In genomic region chr11:124920870-124921609, GRCh38 we compare ENCODE assay signal across 8 cellular contexts. TPM values are rescaled to one million over a fixed set of nuclear protein-coding genes. Genes with fewer than 3 reads are reported as not detected.
A peak's percentile ranks its signal among the peaks of the same experiment; 100 is the strongest.
DNase-seq lines count a peak whose midpoint lies in the region; ATAC-seq and TF ChIP-seq lines count a peak whose summit lies in the region.

No MANE protein-coding gene starts in this region.

- H3K36me3 ChIP-seq in left lung: no peaks in the 10 kb centered on the region

- H3K36me3 Mint-ChIP-seq in dendritic cell treated with granulocyte-macrophage colony-stimulating factor and Interleukin-4, amounts not matched to agents 40 ng/mL and 50 ng/mL, for 4 days (ENCODE audit: low read depth): no peaks in the 10 kb centered on the region

- H3K4me1 ChIP-seq in left lung: peaks cover 0 to 11% of the 10 kb centered on the region in 2 donors

- DNase-seq in COLO668 (lab: John Stamatoyannopoulos, UW; ENCODE audit: unreplicated experiment) (peak; percentile 65), left lung (peak; percentile 72 to 89), cerebellum (ENCODE audit: low spot score) (no peak)
- DNase-seq in activated CD4-positive, alpha-beta T cell treated with anti-CD3 and anti-CD28 coated beads for 48 hours: peak; percentile 81
- peak; percentile 78 to 82 for DNase-seq in stimulated activated CD4-positive, alpha-beta T cell treated with anti-CD3 and anti-CD28 coated beads, Interleukin-4, amount 100 ng/mL, for 4 hours

- peak overlapping the region; percentile 47 for H3K4me3 Mint-ChIP-seq in dendritic cell treated with granulocyte-macrophage colony-stimulating factor and Interleukin-4, amounts not matched to agents 40 ng/mL and 50 ng/mL, for 4 days

- H3K9me3 ChIP-seq in left lung: no peaks in the 10 kb centered on the region

- intact Hi-C loops in dendritic cell treated with granulocyte-macrophage colony-stimulating factor and Interleukin-4, amounts not matched to agents 40 ng/mL and 50 ng/mL, for 4 days (cut with micrococcal nuclease): no loop called here
- intact Hi-C loops in left lung (cut with DNase I): no loop called here

- no peaks in the 10 kb centered on the region for H3K9me3 Mint-ChIP-seq in dendritic cell treated with granulocyte-macrophage colony-stimulating factor and Interleukin-4, amounts not matched to agents 40 ng/mL and 50 ng/mL, for 4 days

- peaks cover 7 to 24% of the 10 kb centered on the region in 2 donors for H3K27me3 ChIP-seq in left lung

- H3K27ac Mint-ChIP-seq in dendritic cell treated with granulocyte-macrophage colony-stimulating factor and Interleukin-4, amounts not matched to agents 40 ng/mL and 50 ng/mL, for 4 days: no peak overlapping the region

- ATAC-seq in HG03342 (IDR thresholded peaks at IDR 0.05; ENCODE audit: unreplicated experiment): peak; percentile 67
- ATAC-seq in left lung: peak; percentile 71
- no peak for ATAC-seq in HG03520 (IDR thresholded peaks at IDR 0.05; ENCODE audit: unreplicated experiment)

- peaks cover 36% of the 10 kb centered on the region for H3K27me3 Mint-ChIP-seq in dendritic cell treated with granulocyte-macrophage colony-stimulating factor and Interleukin-4, amounts not matched to agents 40 ng/mL and 50 ng/mL, for 4 days

- no peaks in the 10 kb centered on the region for H3K4me1 Mint-ChIP-seq in dendritic cell treated with granulocyte-macrophage colony-stimulating factor and Interleukin-4, amounts not matched to agents 40 ng/mL and 50 ng/mL, for 4 days (ENCODE audit: low read depth)

- peak overlapping the region; percentile 25 to 39 for H3K4me3 ChIP-seq in left lung

- TF ChIP-seq CTCF in left lung (IDR thresholded peaks at IDR 0.05): no peak

- peak overlapping the region; percentile 47 to 78 for H3K27ac ChIP-seq in left lung

RNA-seq across cellular contexts. Expression of gene HEPN1, which starts 2.0 kb away (rescaled TPM):
- total RNA-seq in left lung (not detected), cerebellum (not detected)

RNA-seq across cellular contexts. Expression of gene HEPACAM, which starts 14.8 kb away (rescaled TPM):
- total RNA-seq in left lung (not detected), cerebellum (12.4 TPM)

RNA-seq across cellular contexts. Expression of gene ROBO4, which starts 23.4 kb away (rescaled TPM):
- total RNA-seq in left lung (10 to 100 TPM; 38.2 to 39.4 TPM), cerebellum (7.9 TPM)

RNA-seq across cellular contexts. Expression of gene CCDC15, which starts 33.0 kb away (rescaled TPM):
- 1 to 10 TPM; 1.7 to 2.7 TPM for total RNA-seq in left lung
- 3.5 TPM for total RNA-seq in cerebellum

RNA-seq across cellular contexts. Expression of gene ROBO3, which starts 55.8 kb away (rescaled TPM):
- total RNA-seq in left lung: 10 to 100 TPM; 11.0 to 11.4 TPM
- total RNA-seq in cerebellum: 30.1 TPM

Comparison
In these comparisons a context has a peak if more than half of its experiments do, and no peak if none do; other contexts are left out.
1. RNA of gene HEPACAM, which starts 14.8 kb away (total RNA-seq): 12.4 TPM in cerebellum (single experiment); not detected in left lung; every median in the first group is over 10 times any median in the second.